Comparison of ENCODE assay signal across 22 cellular contexts in genomic region chr20:44234566-44235317, GRCh38. TPM values are rescaled to one million over a fixed set of nuclear protein-coding genes. Genes with fewer than 3 reads are reported as not detected.
DNase-seq lines count a peak whose midpoint lies in the region; ATAC-seq, FAIRE-seq and TF ChIP-seq lines count a peak whose summit lies in the region.
"Had no signal": no experiment of that assay in that cellular context is flagged by ENCODE, and none has a peak within 500 bp of the region (broad histone marks: within the 10 kb centered on the region; RNA-seq: fewer than 3 reads in every experiment).

No MANE protein-coding gene starts in this region.

- H3K4me3 ChIP-seq in NB4 (ENCODE audit: low read depth, low read length) (no peak overlapping the region), astrocyte (ENCODE audit: insufficient read depth, low read depth, low read length) (no peak overlapping the region)
- H3K4me3 ChIP-seq: A549; BLaER1 treated with 17β-estradiol and CSF1 and Interleukin-3, amounts not matched to agents 10 nM and 100 nM; SJSA1 had no signal

- peaks cover 2% of the 10 kb centered on the region for H3K27me3 ChIP-seq in astrocyte (ENCODE audit: insufficient read depth, low read length)
- H3K27me3 ChIP-seq: BLaER1 treated with 17β-estradiol and CSF1 and Interleukin-3, amounts not matched to agents 10 nM and 100 nM; SJSA1 had no signal

- H3K27ac ChIP-seq in astrocyte (ENCODE audit: low read depth, low read length), result no peak overlapping the region
- H3K27ac ChIP-seq: BLaER1 treated with 17β-estradiol and CSF1 and Interleukin-3, amounts not matched to agents 10 nM and 100 nM; HL-60; SJSA1 had no signal

- peaks cover 8% of the 10 kb centered on the region for H3K4me1 Mint-ChIP-seq in activated naive CD8-positive, alpha-beta T cell treated with anti-CD3 and anti-CD28 coated beads for 36 hours
- H3K4me1 Mint-ChIP-seq in activated naive CD8-positive, alpha-beta T cell treated with anti-CD3 and anti-CD28 coated beads, Interleukin-2, amount 50 U/mL, for 24 hours, result peaks cover 3% of the 10 kb centered on the region
- peaks cover 1% of the 10 kb centered on the region for H3K4me1 Mint-ChIP-seq in astrocyte (ENCODE audit: low read depth, unreplicated experiment)
- H3K4me1 Mint-ChIP-seq in activated CD4-positive, alpha-beta T cell treated with anti-CD3 and anti-CD28 coated beads, Interleukin-2, amount 10 ng/mL, durations not matched to agents 7 days and 5 days, result peaks cover 4% of the 10 kb centered on the region

- no peak overlapping the region for H3K4me2 ChIP-seq in astrocyte (ENCODE audit: low read length)
- H3K4me2 ChIP-seq: A549; BLaER1 treated with 17β-estradiol and CSF1 and Interleukin-3, amounts not matched to agents 10 nM and 100 nM had no signal

- no peak for FAIRE-seq in astrocyte (lab: Jason Lieb, UNC)
- FAIRE-seq: A549, D721Med, GM12892, GM18507 had no signal

- H3K27ac Mint-ChIP-seq in activated naive CD8-positive, alpha-beta T cell treated with anti-CD3 and anti-CD28 coated beads for 36 hours, result no peak overlapping the region
- H3K27ac Mint-ChIP-seq in activated naive CD8-positive, alpha-beta T cell treated with anti-CD3 and anti-CD28 coated beads, Interleukin-2, amount 50 U/mL, for 24 hours, result no peak overlapping the region
- H3K27ac Mint-ChIP-seq in astrocyte (ENCODE audit: unreplicated experiment), result peak overlapping the region; percentile 54
- H3K27ac Mint-ChIP-seq in activated CD4-positive, alpha-beta T cell treated with anti-CD3 and anti-CD28 coated beads, Interleukin-2, amount 10 ng/mL, durations not matched to agents 7 days and 5 days, result no peak overlapping the region
- H3K27ac Mint-ChIP-seq: CD8-positive, alpha-beta T cell had no signal

- TF ChIP-seq CTCF in NB4 (IDR thresholded peaks at IDR 0.05; ENCODE audit: low read depth, low read length) (no peak), astrocyte (IDR thresholded peaks at IDR 0.05; ENCODE audit: insufficient read depth, low read depth, low read length) (no peak)

- ATAC-seq in activated naive CD8-positive, alpha-beta T cell treated with anti-CD3 and anti-CD28 coated beads, Interleukin-2, amount 50 U/mL, for 24 hours, result no peak
- ATAC-seq: A549; CD8-positive, alpha-beta T cell had no signal

- no peaks in the 10 kb centered on the region for H3K36me3 Mint-ChIP-seq in activated naive CD8-positive, alpha-beta T cell treated with anti-CD3 and anti-CD28 coated beads for 36 hours
- no peaks in the 10 kb centered on the region for H3K36me3 Mint-ChIP-seq in activated naive CD8-positive, alpha-beta T cell treated with anti-CD3 and anti-CD28 coated beads, Interleukin-2, amount 50 U/mL, for 24 hours (ENCODE audit: low read depth)
- H3K36me3 Mint-ChIP-seq in astrocyte (ENCODE audit: low read depth, unreplicated experiment), result no peaks in the 10 kb centered on the region
- no peaks in the 10 kb centered on the region for H3K36me3 Mint-ChIP-seq in activated CD4-positive, alpha-beta T cell treated with anti-CD3 and anti-CD28 coated beads, Interleukin-2, amount 10 ng/mL, durations not matched to agents 7 days and 5 days (ENCODE audit: low read depth)
- H3K36me3 Mint-ChIP-seq: CD8-positive, alpha-beta T cell had no signal

- DNase-seq in activated naive CD8-positive, alpha-beta T cell treated with anti-CD3 and anti-CD28 coated beads for 36 hours, result no peak
- DNase-seq in activated naive CD8-positive, alpha-beta T cell treated with anti-CD3 and anti-CD28 coated beads, Interleukin-2, amount 50 U/mL, for 24 hours, result no peak
- DNase-seq in NB4 (ENCODE audit: low read depth) (peak; percentile 12), astrocyte (ENCODE audit: low read depth) (no peak), dermis blood vessel endothelial cell (no peak), NCI-H2081 (lab: John Stamatoyannopoulos, UW) (no peak)
- DNase-seq in activated CD4-positive, alpha-beta T cell treated with anti-CD3 and anti-CD28 coated beads, Interleukin-2, amount 10 ng/mL, durations not matched to agents 7 days and 5 days, result no peak
- DNase-seq: CD8-positive, alpha-beta T cell; H7; NCI-H1105 treated with DMSO at 0.1 percent for 48 hours; NCI-H1694; NCI-H2107; NCI-H510A; NCI-H748 treated with DMSO at 0.1 percent for 48 hours had no signal

- no peak overlapping the region for H2AFZ ChIP-seq in astrocyte (ENCODE audit: low read depth, low read length)

- no peak overlapping the region for H3K9ac ChIP-seq in astrocyte (ENCODE audit: low read length)
- H3K9ac ChIP-seq: BLaER1 treated with 17β-estradiol and CSF1 and Interleukin-3, amounts not matched to agents 10 nM and 100 nM had no signal

- H3K4me1 ChIP-seq in astrocyte (ENCODE audit: insufficient read depth, low read length), result no peaks in the 10 kb centered on the region
- H3K4me1 ChIP-seq: BLaER1 treated with 17β-estradiol and CSF1 and Interleukin-3, amounts not matched to agents 10 nM and 100 nM; SJSA1 had no signal

- no peaks in the 10 kb centered on the region for H3K36me3 ChIP-seq in astrocyte (ENCODE audit: insufficient read depth, low read length)
- H3K36me3 ChIP-seq: BLaER1 treated with 17β-estradiol and CSF1 and Interleukin-3, amounts not matched to agents 10 nM and 100 nM; SJSA1 had no signal

- no peaks in the 10 kb centered on the region for H3K27me3 Mint-ChIP-seq in activated naive CD8-positive, alpha-beta T cell treated with anti-CD3 and anti-CD28 coated beads for 36 hours
- no peaks in the 10 kb centered on the region for H3K27me3 Mint-ChIP-seq in activated naive CD8-positive, alpha-beta T cell treated with anti-CD3 and anti-CD28 coated beads, Interleukin-2, amount 50 U/mL, for 24 hours
- H3K27me3 Mint-ChIP-seq in astrocyte (ENCODE audit: low read depth, unreplicated experiment), result peaks cover 2% of the 10 kb centered on the region
- H3K27me3 Mint-ChIP-seq in activated CD4-positive, alpha-beta T cell treated with anti-CD3 and anti-CD28 coated beads, Interleukin-2, amount 10 ng/mL, durations not matched to agents 7 days and 5 days, result no peaks in the 10 kb centered on the region

- peak overlapping the region; percentile 11 for H3K4me3 Mint-ChIP-seq in activated naive CD8-positive, alpha-beta T cell treated with anti-CD3 and anti-CD28 coated beads for 36 hours
- no peak overlapping the region for H3K4me3 Mint-ChIP-seq in activated naive CD8-positive, alpha-beta T cell treated with anti-CD3 and anti-CD28 coated beads, Interleukin-2, amount 50 U/mL, for 24 hours
- no peak overlapping the region for H3K4me3 Mint-ChIP-seq in astrocyte (ENCODE audit: unreplicated experiment)
- H3K4me3 Mint-ChIP-seq in activated CD4-positive, alpha-beta T cell treated with anti-CD3 and anti-CD28 coated beads, Interleukin-2, amount 10 ng/mL, durations not matched to agents 7 days and 5 days, result no peak overlapping the region
- H3K4me3 Mint-ChIP-seq: CD8-positive, alpha-beta T cell had no signal

- H3K79me2 ChIP-seq in astrocyte (ENCODE audit: insufficient read depth, low read length), result no peaks in the 10 kb centered on the region

- TF ChIP-seq POLR2A in NB4 (IDR thresholded peaks at IDR 0.05; ENCODE audit: extremely low read depth, insufficient read length), result no peak

- POLR2A ChIA-PET in activated CD4-positive, alpha-beta T cell treated with anti-CD3 and anti-CD28 coated beads, Interleukin-2, amount 10 ng/mL, durations not matched to agents 7 days and 5 days (lab: Charles Lee), result no interaction called here

- H3K9me3 ChIP-seq in astrocyte (ENCODE audit: insufficient read depth, low read depth, low read length), result no peaks in the 10 kb centered on the region
- H3K9me3 ChIP-seq: A549; BLaER1 treated with 17β-estradiol and CSF1 and Interleukin-3, amounts not matched to agents 10 nM and 100 nM; SJSA1 had no signal

- no peaks in the 10 kb centered on the region for H4K20me1 ChIP-seq in astrocyte (ENCODE audit: insufficient read depth, low read length)
- H4K20me1 ChIP-seq: BLaER1 treated with 17β-estradiol and CSF1 and Interleukin-3, amounts not matched to agents 10 nM and 100 nM had no signal

- CTCF ChIA-PET in activated CD4-positive, alpha-beta T cell treated with anti-CD3 and anti-CD28 coated beads, Interleukin-2, amount 10 ng/mL, durations not matched to agents 7 days and 5 days (lab: Charles Lee), result interaction anchor here (0.7 to 1.4 kb wide), 4 partner anchors 46 to 427 kb away, joined by 3 to 5 read pairs (median 3); no protein-coding TSS in a partner anchor

- H3K9me3 Mint-ChIP-seq in activated naive CD8-positive, alpha-beta T cell treated with anti-CD3 and anti-CD28 coated beads for 36 hours, result no peaks in the 10 kb centered on the region
- no peaks in the 10 kb centered on the region for H3K9me3 Mint-ChIP-seq in activated naive CD8-positive, alpha-beta T cell treated with anti-CD3 and anti-CD28 coated beads, Interleukin-2, amount 50 U/mL, for 24 hours
- H3K9me3 Mint-ChIP-seq in astrocyte (ENCODE audit: unreplicated experiment), result peaks cover 4% of the 10 kb centered on the region
- H3K9me3 Mint-ChIP-seq in activated CD4-positive, alpha-beta T cell treated with anti-CD3 and anti-CD28 coated beads, Interleukin-2, amount 10 ng/mL, durations not matched to agents 7 days and 5 days, result no peaks in the 10 kb centered on the region
- H3K9me3 Mint-ChIP-seq: CD8-positive, alpha-beta T cell had no signal

RNA-seq across cellular contexts. Expression of gene GDAP1L1, which starts 12.4 kb away (rescaled TPM):
- total RNA-seq in activated naive CD8-positive, alpha-beta T cell treated with anti-CD3 and anti-CD28 coated beads for 36 hours, result under 1 TPM in 1 of 2 experiments, not detected in 1; 0.12 TPM
- total RNA-seq in astrocyte, result 0.64 and 0.77 TPM in 2 replicates
- total RNA-seq in activated CD4-positive, alpha-beta T cell treated with anti-CD3 and anti-CD28 coated beads, Interleukin-2, amount 10 ng/mL, durations not matched to agents 7 days and 5 days, result not detected
- total RNA-seq in dermis blood vessel endothelial cell, result not detected in 2 replicates
- total RNA-seq: CD8-positive, alpha-beta T cell; HT1080; SJSA1 had no signal

RNA-seq across cellular contexts. Expression of gene OSER1, which starts 24.2 kb away (rescaled TPM):
- total RNA-seq in activated naive CD8-positive, alpha-beta T cell treated with anti-CD3 and anti-CD28 coated beads for 36 hours, result 10 to 100 TPM; 25.5 to 26.4 TPM
- total RNA-seq in astrocyte, result 28.9 and 30.9 TPM in 2 replicates
- 10 to 100 TPM; 23.7 to 25.8 TPM for total RNA-seq in activated CD4-positive, alpha-beta T cell treated with anti-CD3 and anti-CD28 coated beads, Interleukin-2, amount 10 ng/mL, durations not matched to agents 7 days and 5 days
- total RNA-seq in dermis blood vessel endothelial cell, result 39.6 and 55.6 TPM in 2 replicates

RNA-seq across cellular contexts. Expression of gene JPH2, which starts 47.8 kb away (rescaled TPM):
- under 1 TPM; 0.12 to 0.14 TPM for total RNA-seq in activated naive CD8-positive, alpha-beta T cell treated with anti-CD3 and anti-CD28 coated beads for 36 hours
- total RNA-seq in astrocyte, result 18.1 and 18.5 TPM in 2 replicates
- total RNA-seq in activated CD4-positive, alpha-beta T cell treated with anti-CD3 and anti-CD28 coated beads, Interleukin-2, amount 10 ng/mL, durations not matched to agents 7 days and 5 days, result not detected
- total RNA-seq in dermis blood vessel endothelial cell, result 0.09 and 0.17 TPM in 2 replicates
- total RNA-seq: CD8-positive, alpha-beta T cell had no signal

Comparison
In these comparisons a context has a peak if more than half of its experiments do, and no peak if none do; other contexts are left out.
1. RNA of gene JPH2, which starts 47.8 kb away (total RNA-seq): 18.1 to 18.5 TPM in astrocyte; 0.09 to 0.17 TPM in dermis blood vessel endothelial cell, 0.12 to 0.14 TPM in activated naive CD8-positive, alpha-beta T cell treated with anti-CD3 and anti-CD28 coated beads for 36 hours and not detected in activated CD4-positive, alpha-beta T cell treated with anti-CD3 and anti-CD28 coated beads, Interleukin-2, amount 10 ng/mL, durations not matched to agents 7 days and 5 days; every median in the first group is over 10 times any median in the second.